In genomic region chr20:3237011-3237957, GRCh38 we compare ENCODE assay signal across 11 cellular contexts. TPM values are rescaled to one million over a fixed set of nuclear protein-coding genes. Genes with fewer than 3 reads are reported as not detected.
A peak's percentile ranks its signal among the peaks of the same experiment; 100 is the strongest.
DNase-seq lines count a peak whose midpoint lies in the region; ATAC-seq and TF ChIP-seq lines count a peak whose summit lies in the region.
"Had no signal": no experiment of that assay in that cellular context is flagged by ENCODE, and none has a peak within 500 bp of the region (broad histone marks: within the 10 kb centered on the region; RNA-seq: fewer than 3 reads in every experiment).

No MANE protein-coding gene starts in this region.

- TF ChIP-seq CTCF in fibroblast of pulmonary artery (IDR thresholded peaks at IDR 0.05; ENCODE audit: low read length, missing control alignments) (no peak), GM13976 (IDR thresholded peaks at IDR 0.05; ENCODE audit: borderline replicate concordance, control extremely low read depth, extremely low read depth, insufficient read depth, missing control alignments) (no peak)

- CTCF ChIA-PET in activated CD8-positive, alpha-beta memory T cell treated with anti-CD3 and anti-CD28 coated beads, Interleukin-2, amount 10 ng/mL, durations not matched to agents 7 days and 5 days (lab: Charles Lee), result interaction anchor here (1.0 kb wide), 1 partner anchor 10 kb away, joined by 3 read pairs; no protein-coding TSS in a partner anchor

- H3K4me1 Mint-ChIP-seq in activated CD8-positive, alpha-beta memory T cell treated with anti-CD3 and anti-CD28 coated beads, Interleukin-2, amount 10 ng/mL, durations not matched to agents 7 days and 5 days, result peaks cover 13% of the 10 kb centered on the region

- no peak for ATAC-seq in activated CD8-positive, alpha-beta memory T cell treated with anti-CD3 and anti-CD28 coated beads, Interleukin-2, amount 10 ng/mL, durations not matched to agents 7 days and 5 days

- peaks cover 46% of the 10 kb centered on the region for H3K27me3 Mint-ChIP-seq in activated CD8-positive, alpha-beta memory T cell treated with anti-CD3 and anti-CD28 coated beads, Interleukin-2, amount 10 ng/mL, durations not matched to agents 7 days and 5 days

- peaks cover 3% of the 10 kb centered on the region; the same call in 1 of the 2 replicates for H3K4me1 ChIP-seq in SJCRH30

- no peak for DNase-seq in activated CD8-positive, alpha-beta memory T cell treated with anti-CD3 and anti-CD28 coated beads, Interleukin-2, amount 10 ng/mL, durations not matched to agents 7 days and 5 days
- DNase-seq in activated CD8-positive, alpha-beta memory T cell treated with anti-CD3 and anti-CD28 coated beads for 24 hours, result no peak
- DNase-seq in SJCRH30, result no peak
- DNase-seq in fibroblast of pulmonary artery (ENCODE audit: low read depth), result no peak
- DNase-seq in anterior cingulate cortex (lab: John Stamatoyannopoulos, UW), result no peak
- no peak for DNase-seq in stimulated activated CD4-positive, alpha-beta T cell treated with anti-CD3 and anti-CD28 coated beads, Interleukin-4, amount 100 ng/mL, for 24 hours
- DNase-seq in GM13976 (ENCODE audit: low spot score), result no peak
- DNase-seq: Karpas-422; mesendoderm; stimulated activated naive CD4-positive, alpha-beta T cell treated with Interleukin-2 at 50 U/mL for 16 hours had no signal

- no peaks in the 10 kb centered on the region for H3K9me3 Mint-ChIP-seq in activated CD8-positive, alpha-beta memory T cell treated with anti-CD3 and anti-CD28 coated beads, Interleukin-2, amount 10 ng/mL, durations not matched to agents 7 days and 5 days (ENCODE audit: low read depth)

- H3K27ac Mint-ChIP-seq in activated CD8-positive, alpha-beta memory T cell treated with anti-CD3 and anti-CD28 coated beads, Interleukin-2, amount 10 ng/mL, durations not matched to agents 7 days and 5 days, result no peak overlapping the region

- in situ Hi-C loops in GM13976 (cut with MboI; ENCODE audit: low sequenced_read_pairs, unreplicated experiment), result no loop called here

- H3K9me3 ChIP-seq in SJCRH30 (replicated peaks), result no peaks in the 10 kb centered on the region

- H3K4me3 ChIP-seq in SJCRH30, result peak overlapping the region; percentile 87
- peak overlapping the region; percentile 66 for H3K4me3 ChIP-seq in fibroblast of pulmonary artery (replicated peaks; ENCODE audit: low read depth, low read length)
- peak overlapping the region in 4 of 7 experiments; percentile 57 to 90 (median 78) for H3K4me3 ChIP-seq in skin epidermis

- H3K4me3 Mint-ChIP-seq in activated CD8-positive, alpha-beta memory T cell treated with anti-CD3 and anti-CD28 coated beads, Interleukin-2, amount 10 ng/mL, durations not matched to agents 7 days and 5 days, result peak overlapping the region; percentile 72

- H3K27ac ChIP-seq in SJCRH30, result no peak overlapping the region
- H3K27ac ChIP-seq in skin epidermis, result peak overlapping the region in 1 of 21 experiments; percentile 71

- peaks cover 2% of the 10 kb centered on the region for H3K36me3 Mint-ChIP-seq in activated CD8-positive, alpha-beta memory T cell treated with anti-CD3 and anti-CD28 coated beads, Interleukin-2, amount 10 ng/mL, durations not matched to agents 7 days and 5 days

- peaks cover 6% of the 10 kb centered on the region; the same call in 1 of the 2 replicates for H3K36me3 ChIP-seq in SJCRH30

- no peaks in the 10 kb centered on the region for H3K27me3 ChIP-seq in SJCRH30

RNA-seq across cellular contexts. Expression of gene SLC4A11, which starts 1.7 kb away (rescaled TPM):
- 1 to 10 TPM; 5.4 to 6.0 TPM for total RNA-seq in activated CD8-positive, alpha-beta memory T cell treated with anti-CD3 and anti-CD28 coated beads, Interleukin-2, amount 10 ng/mL, durations not matched to agents 7 days and 5 days
- total RNA-seq in SJCRH30 (2014; rRNA removed; shearing (Covaris generic)), result 12.1 and 16.4 TPM in 2 replicates

RNA-seq across cellular contexts. Expression of gene ITPA, which starts 28.0 kb away (rescaled TPM):
- 10 to 100 TPM; 51.9 to 71.7 TPM for total RNA-seq in activated CD8-positive, alpha-beta memory T cell treated with anti-CD3 and anti-CD28 coated beads, Interleukin-2, amount 10 ng/mL, durations not matched to agents 7 days and 5 days
- 46.4 and 46.5 TPM in 2 replicates for total RNA-seq in SJCRH30 (2014; rRNA removed; shearing (Covaris generic))

RNA-seq across cellular contexts. Expression of gene DDRGK1, which starts 32.8 kb away (rescaled TPM):
- total RNA-seq in activated CD8-positive, alpha-beta memory T cell treated with anti-CD3 and anti-CD28 coated beads, Interleukin-2, amount 10 ng/mL, durations not matched to agents 7 days and 5 days, result 10 to 100 TPM; 63.6 to 63.7 TPM
- total RNA-seq in SJCRH30 (2014; rRNA removed; shearing (Covaris generic)), result 15.5 and 16.4 TPM in 2 replicates
